Comparison of ENCODE assay signal across 10 cellular contexts in the genomic region with DNA sequence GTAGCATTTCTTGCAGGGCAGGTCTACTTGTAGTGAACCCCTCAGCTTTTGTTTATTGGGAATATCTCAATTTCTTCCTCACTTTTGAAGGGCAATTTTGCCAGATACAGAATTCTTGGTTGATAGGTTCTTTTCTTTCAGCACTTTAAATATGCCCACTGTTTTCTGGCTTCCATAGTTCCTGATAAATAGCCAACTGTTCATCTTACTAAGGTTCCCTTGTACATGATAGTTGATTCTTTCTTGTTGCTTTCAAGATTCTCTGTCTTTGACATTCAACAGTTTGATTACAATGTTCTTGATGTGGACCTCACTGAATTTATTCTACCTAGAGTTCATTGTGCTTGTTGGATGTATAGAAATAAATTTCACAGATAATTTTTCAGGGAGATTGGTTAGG.
"Had no signal": no experiment of that assay in that cellular context is flagged by ENCODE, and none has a peak within 500 bp of the region (broad histone marks: within the 10 kb centered on the region; RNA-seq: fewer than 3 reads in every experiment).

No MANE protein-coding gene starts in this region.

- ATAC-seq: GM23338, K562 had no signal

- H3K27ac ChIP-seq: HL-60 had no signal

- FAIRE-seq: H1, H54, K562 had no signal

- H3K9me3 Mint-ChIP-seq: HFFc6 had no signal

- DNase-seq: H9, HCEC 1CT, HFFc6, IMR-90, KG1 had no signal

- H3K27ac Mint-ChIP-seq: GM23338, H9, HFFc6 had no signal

- H3K4me3 Mint-ChIP-seq: GM23338, H9, HFFc6 had no signal

- H3K4me3 ChIP-seq: GM23338, K562 had no signal
